ENCODE assay signal across 21 cellular contexts in genomic region chr16:84988328-84989080, GRCh38. TPM values are rescaled to one million over a fixed set of nuclear protein-coding genes. Genes with fewer than 3 reads are reported as not detected.
A peak's percentile ranks its signal among the peaks of the same experiment; 100 is the strongest.
DNase-seq lines count a peak whose midpoint lies in the region; ATAC-seq, FAIRE-seq and TF ChIP-seq lines count a peak whose summit lies in the region.
"Had no signal": no experiment of that assay in that cellular context is flagged by ENCODE, and none has a peak within 500 bp of the region (broad histone marks: within the 10 kb centered on the region; RNA-seq: fewer than 3 reads in every experiment).

No MANE protein-coding gene starts in this region.

- H3K79me2 ChIP-seq in Loucy (ENCODE audit: insufficient read depth, low read length) (no peaks in the 10 kb centered on the region), K562 (ENCODE audit: control insufficient read depth, insufficient read depth, low read length) (no peaks in the 10 kb centered on the region; the same call in 2 of the 3 replicates), osteoblast (ENCODE audit: insufficient read depth, low read length) (peaks cover 86% of the 10 kb centered on the region)

- no peak for DNase-seq in K562 (ENCODE audit: extremely low read depth in 1 of 4, low spot score in 3 of 4)
- no peak for DNase-seq in osteoblast (ENCODE audit: insufficient read length, low spot score, missing footprints)
- no peak for DNase-seq in occipital lobe (lab: John Stamatoyannopoulos, UW)
- no peak for DNase-seq in CD8-positive, alpha-beta T cell
- DNase-seq: activated CD4-positive, alpha-beta T cell treated with anti-CD3 and anti-CD28 coated beads, Interleukin-2, amount 50 U/mL, for 48 hours; activated gamma-delta T cell; AML-193; DMS79 treated with DMSO at 0.1 percent for 48 hours; foreskin keratinocyte; HCEC 1CT; Karpas-422; mammary epithelial cell; NCI-H1048; NCI-H187 treated with DMSO at 0.1 percent for 48 hours; stimulated activated CD4-positive, alpha-beta T cell treated with anti-CD3 and anti-CD28 coated beads, Interleukin-12 subunit alpha, Interleukin-12 subunit beta, amount 100 ng/mL, for 4 hours had no signal

- H3F3A ChIP-seq in Loucy (ENCODE audit: low read depth) = no peaks in the 10 kb centered on the region

- H3K36me3 Mint-ChIP-seq in CD8-positive, alpha-beta T cell = peaks cover 76% of the 10 kb centered on the region

- no peak for TF ChIP-seq POLR2A in K562 (conservative IDR thresholded peaks at IDR 0.05)

- H3K4me3 Mint-ChIP-seq in CD8-positive, alpha-beta T cell = no peak overlapping the region
- H3K4me3 Mint-ChIP-seq: T-helper 2 cell treated with Interferon-gamma antibody and Interleukin-4, amounts not matched to agents 5 μg/mL and 100 μg/mL, for 36 hours had no signal

- no peak overlapping the region for H3K4me3 ChIP-seq in Loucy (ENCODE audit: low read length, poor library complexity, severe bottlenecking)
- H3K4me3 ChIP-seq in K562 = no peak overlapping the region
- H3K4me3 ChIP-seq in osteoblast (ENCODE audit: insufficient read depth, low read length) = no peak overlapping the region
- no peak overlapping the region for H3K4me3 ChIP-seq in CD8-positive, alpha-beta T cell (ENCODE audit: low read depth, low read length)

- no peaks in the 10 kb centered on the region for H3K9me3 Mint-ChIP-seq in CD8-positive, alpha-beta T cell
- H3K9me3 Mint-ChIP-seq: T-helper 2 cell treated with Interferon-gamma antibody and Interleukin-4, amounts not matched to agents 5 μg/mL and 100 μg/mL, for 36 hours had no signal

- peaks cover 6% of the 10 kb centered on the region for H3K4me1 Mint-ChIP-seq in CD8-positive, alpha-beta T cell (ENCODE audit: low read depth)

- no peak for TF ChIP-seq EP300 in K562 (IDR thresholded peaks at IDR 0.05; ENCODE audit: low read length)

- in situ Hi-C loops in K562 (cut with MboI) = no loop called here

- intact Hi-C loops in K562 (cut with micrococcal nuclease) = no loop called here
- intact Hi-C loops in CD8-positive, alpha-beta T cell (cut with DNase I, micrococcal nuclease) = no loop called here

- H2AFZ ChIP-seq in Loucy (ENCODE audit: low read length) = no peak overlapping the region
- H2AFZ ChIP-seq in K562 (ENCODE audit: low read depth, low read length) = no peak overlapping the region
- H2AFZ ChIP-seq in osteoblast (ENCODE audit: low read length) = no peak overlapping the region

- BruUV-seq in K562 (replicated peaks; lab: Mats Ljungman, UMichigan) = no TSS peak

- TF ChIP-seq RAD21 in K562 (CRISPR knock-in tag; conservative IDR thresholded peaks at IDR 0.05 in 1 of 2, IDR thresholded peaks at IDR 0.05 in 1 of 2) = no peak

- H3K27me3 ChIP-seq in Loucy (ENCODE audit: insufficient read depth, low read length, poor library complexity, severe bottlenecking) (no peaks in the 10 kb centered on the region), K562 (ENCODE audit: control insufficient read depth in 2 of 2, insufficient read depth in 2 of 2, low read length in 2 of 2) (no peaks in the 10 kb centered on the region), osteoblast (ENCODE audit: insufficient read depth, low read length) (no peaks in the 10 kb centered on the region)
- no peaks in the 10 kb centered on the region for H3K27me3 ChIP-seq in CD8-positive, alpha-beta T cell (ENCODE audit: insufficient read depth, low read length)
- H3K27me3 ChIP-seq: foreskin keratinocyte had no signal

- H3K27ac ChIP-seq in K562 (ENCODE audit: extremely low read depth, low read depth, low read length) (no peak overlapping the region), osteoblast (ENCODE audit: low read depth, low read length) (peak overlapping the region; percentile 19)
- H3K27ac ChIP-seq in CD8-positive, alpha-beta T cell (ENCODE audit: low read depth, low read length) = no peak overlapping the region
- H3K27ac ChIP-seq: epithelial cell of prostate, foreskin keratinocyte had no signal

- peaks cover 7% of the 10 kb centered on the region for H3K9me1 ChIP-seq in K562 (ENCODE audit: control insufficient read depth, insufficient read depth, low read length)

- H3K9me3 ChIP-seq in Loucy (ENCODE audit: insufficient read depth, low read depth, low read length) (no peaks in the 10 kb centered on the region), K562 (replicated peaks; ENCODE audit: control insufficient read depth, insufficient read depth, low read depth, low read length) (no peaks in the 10 kb centered on the region), osteoblast (ENCODE audit: low read depth, low read length) (no peaks in the 10 kb centered on the region)
- H3K9me3 ChIP-seq in CD8-positive, alpha-beta T cell (ENCODE audit: low read length) = no peaks in the 10 kb centered on the region

- 92% methylated on average over 13 of the region's 16 CpGs for WGBS in K562 (ENCODE audit: insufficient coverage, low coverage, missing lambda C conversion rate)

- no peak overlapping the region for H3K9ac ChIP-seq in Loucy (ENCODE audit: low read depth, low read length, poor library complexity, severe bottlenecking)
- H3K9ac ChIP-seq in K562 (ENCODE audit: insufficient read depth in 1 of 2, low read depth in 2 of 2, low read length in 2 of 2) = peak overlapping the region in 1 of 2 experiments; percentile 49; a peak in 2 of 4 replicates

- TF ChIP-seq CTCF in Loucy (conservative IDR thresholded peaks at IDR 0.05; ENCODE audit: low read length) = peak; percentile 25; the same call in 1 of the 2 replicates
- TF ChIP-seq CTCF in K562 (IDR thresholded peaks at IDR 0.05 in 2 of 3, conservative IDR thresholded peaks at IDR 0.05 in 1 of 3; ENCODE audit: insufficient read depth in 2 of 3, low read depth in 1 of 3, low read length in 3 of 3) = peak; percentile 9 to 28 (median 23); a peak in 2 of 6 replicates
- no peak for TF ChIP-seq CTCF in osteoblast (IDR thresholded peaks at IDR 0.05; ENCODE audit: extremely low read depth, low read depth, low read length)
- no peak for TF ChIP-seq CTCF in CD8-positive, alpha-beta T cell (IDR thresholded peaks at IDR 0.05)

- ATAC-seq in K562 = peak; percentile 48; the same call in 2 of the 3 replicates
- ATAC-seq in CD8-positive, alpha-beta T cell = no peak
- ATAC-seq: foreskin keratinocyte, right cardiac atrium had no signal

- no peak for FAIRE-seq in K562 (lab: Jason Lieb, UNC)
- FAIRE-seq: bronchial epithelial cell, islet of Langerhans had no signal

- no peaks in the 10 kb centered on the region for H3K27me3 Mint-ChIP-seq in CD8-positive, alpha-beta T cell (ENCODE audit: low read depth)

- no peaks in the 10 kb centered on the region for H4K20me1 ChIP-seq in Loucy (ENCODE audit: insufficient read depth, low read length, poor library complexity, severe bottlenecking)
- no peaks in the 10 kb centered on the region; the same call in 1 of the 2 replicates for H4K20me1 ChIP-seq in K562 (replicated peaks; ENCODE audit: control insufficient read depth, insufficient read depth, low read length)
- no peaks in the 10 kb centered on the region for H4K20me1 ChIP-seq in osteoblast (ENCODE audit: insufficient read depth, low read length)

- no peak overlapping the region for H3K27ac Mint-ChIP-seq in CD8-positive, alpha-beta T cell
- H3K27ac Mint-ChIP-seq: T-helper 2 cell treated with Interferon-gamma antibody and Interleukin-4, amounts not matched to agents 5 μg/mL and 100 μg/mL, for 36 hours had no signal

- CTCF ChIA-PET in K562 (lab: Yijun Ruan, JAX; ENCODE audit: low intra/inter-chr PET ratio) = no interaction called here
- CTCF ChIA-PET in CD8-positive, alpha-beta T cell (lab: Charles Lee) = interaction anchor here (0.7 to 2.1 kb wide), 2 partner anchors 17 to 127 kb away, joined by 3 to 11 read pairs; no protein-coding TSS in a partner anchor

- H3K36me3 ChIP-seq in Loucy (ENCODE audit: insufficient read depth, low read length) = peaks cover 78% of the 10 kb centered on the region; the same call in 1 of the 2 replicates
- H3K36me3 ChIP-seq in K562 (ENCODE audit: control insufficient read depth, insufficient read depth, low read length) = peaks cover 82% of the 10 kb centered on the region
- H3K36me3 ChIP-seq in osteoblast (ENCODE audit: insufficient read depth, low read length) = peaks cover 54% of the 10 kb centered on the region
- H3K36me3 ChIP-seq in CD8-positive, alpha-beta T cell (ENCODE audit: insufficient read depth, low read length) = peaks cover 36% of the 10 kb centered on the region

- H3K4me2 ChIP-seq in Loucy (ENCODE audit: low read depth, low read length, poor library complexity, severe bottlenecking) = no peak overlapping the region
- no peak overlapping the region for H3K4me2 ChIP-seq in K562 (ENCODE audit: insufficient read depth, low read length)
- no peak overlapping the region for H3K4me2 ChIP-seq in osteoblast (ENCODE audit: insufficient read depth, low read length)

- H3K4me1 ChIP-seq in Loucy (ENCODE audit: insufficient read depth, low read length, poor library complexity, severe bottlenecking) = no peaks in the 10 kb centered on the region
- peaks cover 5 to 14% of the 10 kb centered on the region in 2 experiments; a peak in 3 of 5 replicates for H3K4me1 ChIP-seq in K562 (replicated peaks in 1 of 2; ENCODE audit: control insufficient read depth in 2 of 2, insufficient read depth in 2 of 2, low read length in 2 of 2)
- H3K4me1 ChIP-seq in osteoblast (ENCODE audit: insufficient read depth, low read length) = peaks cover 33% of the 10 kb centered on the region
- no peaks in the 10 kb centered on the region for H3K4me1 ChIP-seq in CD8-positive, alpha-beta T cell (ENCODE audit: insufficient read depth, low read length)

- H3K9me2 ChIP-seq in Loucy (replicated peaks; ENCODE audit: low read depth, low read length) = no peaks in the 10 kb centered on the region

- POLR2A ChIA-PET in K562 (lab: Yijun Ruan, JAX) = interaction anchor here (1.0 kb wide), 2 partner anchors 13 to 17 kb away, joined by 3 to 4 read pairs; no protein-coding TSS in a partner anchor
- POLR2A ChIA-PET in CD8-positive, alpha-beta T cell (lab: Charles Lee) = no interaction called here

RNA-seq across cellular contexts. Expression of gene ZDHHC7, which starts 22.8 kb away (rescaled TPM):
- 116 and 182 TPM in 2 replicates for total RNA-seq in K562 (2011; cell fraction: chromatin; rRNA removed; ENCODE audit: low replicate concordance)
- 70.2 and 72.6 TPM in 2 replicates for total RNA-seq in K562 (2011; cell fraction: nucleolus; rRNA removed)
- 82.7 and 89.1 TPM in 2 replicates for total RNA-seq in K562 (2011; cell fraction: nucleoplasm; rRNA removed)
- total RNA-seq in K562 (2014; rRNA removed) = 37.4 and 42.5 TPM in 2 replicates
- 37.2 and 38.1 TPM in 2 replicates for total RNA-seq in K562 (2014; rRNA removed; fragmentation: Illumina TruSeq; extraction: Trizol)
- total RNA-seq in K562 (2015; rRNA removed; fragmentation: Illumina TruSeq; extraction: Trizol) = 44.5 and 44.6 TPM in 2 replicates
- total RNA-seq in K562 (2021) = 45.7 and 47.0 TPM in 2 replicates
- 36.5 and 42.5 TPM in 2 replicates for polyA plus RNA-seq in K562 (2011; rRNA removed)
- 43.9 and 59.7 TPM in 2 replicates for polyA plus RNA-seq in K562 (2011; cell fraction: cytosol; rRNA removed)
- polyA plus RNA-seq in K562 (2011; cell fraction: nucleus; rRNA removed) = 78.8 and 96.8 TPM in 2 replicates
- polyA plus RNA-seq in K562 (2012) = 37.6 and 39.5 TPM in 2 replicates
- polyA plus RNA-seq in K562 (2014; fragmentation: Illumina TruSeq; extraction: Trizol) = 48.2 and 49.7 TPM in 2 replicates
- polyA plus RNA-seq in K562 (2014; fragmentation: Nextera tagmentation; extraction: Ambion mirVana) = 1 to 10 TPM; 1.7 to 1.8 TPM
- polyA plus RNA-seq in K562 (2014; rRNA removed) = 31.3 and 39.8 TPM in 2 replicates
- 22.4 and 22.5 TPM in 2 replicates for polyA minus RNA-seq in K562 (2011; rRNA and poly(A)+ RNA removed)
- 14.8 and 19.9 TPM in 2 replicates for polyA minus RNA-seq in K562 (2011; cell fraction: cytosol; rRNA and poly(A)+ RNA removed)
- 17.2 and 23.5 TPM in 2 replicates for polyA minus RNA-seq in K562 (2011; cell fraction: nucleus; rRNA and poly(A)+ RNA removed)
- total RNA-seq in osteoblast = 134 and 139 TPM in 2 replicates
- 24.0 TPM for total RNA-seq in occipital lobe
- total RNA-seq in CD8-positive, alpha-beta T cell = 10 to 100 TPM; 85.4 to 92.1 TPM

RNA-seq across cellular contexts. Expression of gene KIAA0513, which starts 39.1 kb away (rescaled TPM):
- 51.3 and 93.2 TPM in 2 replicates for total RNA-seq in K562 (2011; cell fraction: chromatin; rRNA removed; ENCODE audit: low replicate concordance)
- 39.2 and 39.4 TPM in 2 replicates for total RNA-seq in K562 (2011; cell fraction: nucleolus; rRNA removed)
- total RNA-seq in K562 (2011; cell fraction: nucleoplasm; rRNA removed) = 29.0 and 33.3 TPM in 2 replicates
- 11.0 and 11.2 TPM in 2 replicates for total RNA-seq in K562 (2014; rRNA removed)
- 6.1 and 10.3 TPM in 2 replicates for total RNA-seq in K562 (2014; rRNA removed; fragmentation: Illumina TruSeq; extraction: Trizol)
- total RNA-seq in K562 (2015; rRNA removed; fragmentation: Illumina TruSeq; extraction: Trizol) = 9.3 and 9.7 TPM in 2 replicates
- 13.7 and 14.7 TPM in 2 replicates for total RNA-seq in K562 (2021)
- 6.9 and 8.6 TPM in 2 replicates for polyA plus RNA-seq in K562 (2011; rRNA removed)
- polyA plus RNA-seq in K562 (2011; cell fraction: cytosol; rRNA removed) = 4.0 and 9.6 TPM in 2 replicates
- polyA plus RNA-seq in K562 (2011; cell fraction: nucleus; rRNA removed) = 6.8 and 12.9 TPM in 2 replicates
- polyA plus RNA-seq in K562 (2012) = 10.5 and 13.3 TPM in 2 replicates
- polyA plus RNA-seq in K562 (2014; fragmentation: Illumina TruSeq; extraction: Trizol) = 10.1 and 12.6 TPM in 2 replicates
- under 1 TPM; 0.18 to 0.36 TPM for polyA plus RNA-seq in K562 (2014; fragmentation: Nextera tagmentation; extraction: Ambion mirVana)
- 9.8 and 10.2 TPM in 2 replicates for polyA plus RNA-seq in K562 (2014; rRNA removed)
- polyA minus RNA-seq in K562 (2011; rRNA and poly(A)+ RNA removed) = 7.7 and 17.3 TPM in 2 replicates
- polyA minus RNA-seq in K562 (2011; cell fraction: cytosol; rRNA and poly(A)+ RNA removed) = 5.1 and 6.4 TPM in 2 replicates
- polyA minus RNA-seq in K562 (2011; cell fraction: nucleus; rRNA and poly(A)+ RNA removed) = 9.6 and 11.7 TPM in 2 replicates
- 34.5 and 35.1 TPM in 2 replicates for total RNA-seq in osteoblast
- total RNA-seq in occipital lobe = 53.7 TPM
- 10 to 100 TPM in 1 of 2 experiments, 1 to 10 TPM in 1; 9.7 to 10.3 TPM for total RNA-seq in CD8-positive, alpha-beta T cell

Comparison
In these comparisons a context has a peak if more than half of its experiments do, and no peak if none do; other contexts are left out.
1. CTCF ChIP-seq: peak in Loucy (single experiment) and K562 (3 of 3); none in osteoblast (single experiment) and CD8-positive, alpha-beta T cell (single experiment).